In genomic region chr19:7971553-7972520, GRCh38 we compare ENCODE assay signal across 1 cellular context.
TF ChIP-seq lines count a peak whose summit lies in the region.

No MANE protein-coding gene starts in this region.

TF ChIP-seq in HepG2, 621 proteins besides CTCF, POLR2A, EP300 and RAD21:
- no peak for TF ChIP-seq SP1 (IDR thresholded peaks at IDR 0.05)
- TF ChIP-seq SP1 (CRISPR knock-in tag; IDR thresholded peaks at IDR 0.05), result no peak
- TF ChIP-seq ZMAT3 (CRISPR knock-in tag; conservative IDR thresholded peaks at IDR 0.05), result no peak
- no peak for TF ChIP-seq GTF3A (CRISPR knock-in tag; conservative IDR thresholded peaks at IDR 0.05)
- TF ChIP-seq ZNF335 (CRISPR knock-in tag; IDR thresholded peaks at IDR 0.05), result no peak
- peak; percentile 7 for TF ChIP-seq AGO2 (optimal IDR thresholded peaks at IDR 0.05; ENCODE audit: low read depth, low read length)
- TF ChIP-seq RARG (CRISPR knock-in tag; IDR thresholded peaks at IDR 0.05; ENCODE audit: low read depth), result no peak
- no peak for TF ChIP-seq TFAP4 (IDR thresholded peaks at IDR 0.05; ENCODE audit: borderline replicate concordance, low read depth)
